Comparison of ENCODE assay signal across 17 cellular contexts in genomic region chr10:60394444-60394843, GRCh38. TPM values are rescaled to one million over a fixed set of nuclear protein-coding genes. Genes with fewer than 3 reads are reported as not detected.
DNase-seq lines count a peak whose midpoint lies in the region; ATAC-seq lines count a peak whose summit lies in the region.
"Had no signal": no experiment of that assay in that cellular context is flagged by ENCODE, and none has a peak within 500 bp of the region (broad histone marks: within the 10 kb centered on the region; RNA-seq: fewer than 3 reads in every experiment).

No MANE protein-coding gene starts in this region.

- CTCF ChIA-PET in CD4-positive, alpha-beta memory T cell (lab: Charles Lee; ENCODE audit: partially characterized antibody), result no interaction called here

- H3K4me1 ChIP-seq in CD4-positive, alpha-beta memory T cell (ENCODE audit: insufficient read depth, low read length), result peaks cover 6% of the 10 kb centered on the region
- H3K4me1 ChIP-seq: adrenal gland had no signal

- ATAC-seq in GM18868 (IDR thresholded peaks at IDR 0.05; ENCODE audit: unreplicated experiment) (peak; percentile 70), HG03097 (IDR thresholded peaks at IDR 0.05; ENCODE audit: low FRiP score, unreplicated experiment) (no peak)

- peak overlapping the region in 2 of 8 donors; percentile 4 to 17 for H3K4me3 Mint-ChIP-seq in CD4-positive, alpha-beta memory T cell
- H3K4me3 Mint-ChIP-seq: CD4-positive, CD25-positive, alpha-beta regulatory T cell had no signal

- intact Hi-C loops in CD4-positive, alpha-beta memory T cell (cut with micrococcal nuclease), result no loop called here

- H3K4me1 Mint-ChIP-seq in CD4-positive, alpha-beta memory T cell, result peaks cover 21 to 59% (median 33%) of the 10 kb centered on the region in 4 donors
- H3K4me1 Mint-ChIP-seq: CD4-positive, CD25-positive, alpha-beta regulatory T cell had no signal

- no peak overlapping the region for H3K4me3 ChIP-seq in CD4-positive, alpha-beta memory T cell (ENCODE audit: low read length in 2 of 2)
- H3K4me3 ChIP-seq: adrenal gland, hepatocyte had no signal

- POLR2A ChIA-PET in CD4-positive, alpha-beta memory T cell (lab: Charles Lee; ENCODE audit: partially characterized antibody), result no interaction called here

- peaks cover 6 to 9% of the 10 kb centered on the region in 2 donors for H3K36me3 Mint-ChIP-seq in CD4-positive, alpha-beta memory T cell
- H3K36me3 Mint-ChIP-seq: CD4-positive, CD25-positive, alpha-beta regulatory T cell had no signal

- no peaks in the 10 kb centered on the region for H3K9me3 Mint-ChIP-seq in CD4-positive, alpha-beta memory T cell

- H3K27me3 ChIP-seq in CD4-positive, alpha-beta memory T cell (ENCODE audit: insufficient read depth, low read length), result no peaks in the 10 kb centered on the region
- H3K27me3 ChIP-seq: adrenal gland, hepatocyte had no signal

- no peak overlapping the region for H3K27ac Mint-ChIP-seq in CD4-positive, alpha-beta memory T cell
- H3K27ac Mint-ChIP-seq: CD4-positive, CD25-positive, alpha-beta regulatory T cell had no signal

- H3K9me3 ChIP-seq in CD4-positive, alpha-beta memory T cell (ENCODE audit: control insufficient read depth in 1 of 2, low read length in 2 of 2), result no peaks in the 10 kb centered on the region
- H3K9me3 ChIP-seq: adrenal gland had no signal

- DNase-seq in CD4-positive, alpha-beta memory T cell, result peak in 3 of 5 donors; percentile 8 to 13 (median 10)
- peak; percentile 0 for DNase-seq in activated gamma-delta T cell treated with anti-CD3 and anti-CD28 coated beads, Interleukin-2, amount 50 U/mL, for 16 hours (ENCODE audit: low read depth)
- peak; percentile 85 for DNase-seq in myocyte (ENCODE audit: low read depth)
- no peak for DNase-seq in DMS79 (lab: John Stamatoyannopoulos, UW)
- no peak for DNase-seq in mesenteric fat pad (ENCODE audit: low spot score)
- DNase-seq: activated CD8-positive, alpha-beta memory T cell treated with anti-CD3 and anti-CD28 coated beads for 24 hours; adrenal gland; GDM1; KG1; left cardiac atrium; NCI-H146; NCI-H526 treated with DMSO at 0.1 percent for 48 hours; T1000 had no signal

- no peaks in the 10 kb centered on the region for H3K27me3 Mint-ChIP-seq in CD4-positive, alpha-beta memory T cell
- H3K27me3 Mint-ChIP-seq: CD4-positive, CD25-positive, alpha-beta regulatory T cell had no signal

- no peak overlapping the region for H3K27ac ChIP-seq in CD4-positive, alpha-beta memory T cell (ENCODE audit: low read depth, low read length)
- H3K27ac ChIP-seq: adrenal gland, hepatocyte had no signal

- H3K36me3 ChIP-seq in CD4-positive, alpha-beta memory T cell (ENCODE audit: insufficient read depth, low read length), result no peaks in the 10 kb centered on the region
- H3K36me3 ChIP-seq: adrenal gland had no signal

RNA-seq across cellular contexts. Expression of gene ANK3, which starts 4.8 kb away (rescaled TPM):
- 10 to 100 TPM; 80.0 to 90.1 TPM for total RNA-seq in CD4-positive, alpha-beta memory T cell
- polyA plus RNA-seq in CD4-positive, alpha-beta memory T cell, result 10 to 100 TPM in 1 of 2 donors, 1 to 10 TPM in 1; 7.2 to 31.7 TPM
- total RNA-seq in myocyte (24.6 and 29.6 TPM in 2 replicates), mesenteric fat pad (3.8 TPM)
- polyA plus RNA-seq in myocyte (2012), result 9.0 TPM

Comparison
In these comparisons a context has a peak if more than half of its experiments do, and no peak if none do; other contexts are left out.
1. DNase-seq: peak in CD4-positive, alpha-beta memory T cell (3 of 5), activated gamma-delta T cell treated with anti-CD3 and anti-CD28 coated beads, Interleukin-2, amount 50 U/mL, for 16 hours (single experiment) and myocyte (single experiment); none in DMS79 (single experiment) and mesenteric fat pad (single experiment).